ENCODE assay signal across 8 cellular contexts in genomic region chr15:76335851-76336253, GRCh38. TPM values are rescaled to one million over a fixed set of nuclear protein-coding genes. Genes with fewer than 3 reads are reported as not detected.
DNase-seq lines count a peak whose midpoint lies in the region; ATAC-seq, FAIRE-seq and TF ChIP-seq lines count a peak whose summit lies in the region.

No MANE protein-coding gene starts in this region.

- no peak overlapping the region for H3K9ac ChIP-seq in kidney (ENCODE audit: low read length in 2 of 2)

- no peaks in the 10 kb centered on the region for H3K36me3 ChIP-seq in iPS DF 6.9 (ENCODE audit: control insufficient read depth, insufficient read depth, low read length)
- no peaks in the 10 kb centered on the region for H3K36me3 ChIP-seq in kidney (ENCODE audit: control insufficient read depth in 1 of 2, insufficient read depth in 2 of 2, low read length in 2 of 2)

- H3K27me3 ChIP-seq in AG04450 (ENCODE audit: control insufficient read depth, insufficient read depth, low read length) (peaks cover 45% of the 10 kb centered on the region), iPS DF 6.9 (ENCODE audit: control insufficient read depth, insufficient read depth, low read length) (peaks cover 40% of the 10 kb centered on the region)

- peaks cover 13% of the 10 kb centered on the region for H3K4me1 ChIP-seq in iPS DF 6.9 (ENCODE audit: control insufficient read depth, insufficient read depth, low read length)
- H3K4me1 ChIP-seq in kidney (ENCODE audit: control insufficient read depth in 1 of 2, insufficient read depth in 1 of 2, low read depth in 1 of 2, low read length in 2 of 2) = peaks cover 3 to 20% of the 10 kb centered on the region in 2 donors

- ATAC-seq in GM19467 (IDR thresholded peaks at IDR 0.05; ENCODE audit: unreplicated experiment) = peak; percentile 22

- H3K9me3 ChIP-seq in AG04450 (ENCODE audit: control insufficient read depth, insufficient read depth, low read length) (peaks cover 15% of the 10 kb centered on the region), iPS DF 6.9 (ENCODE audit: control insufficient read depth, insufficient read depth, low read length) (no peaks in the 10 kb centered on the region), kidney (ENCODE audit: control insufficient read depth in 1 of 2, low read length in 2 of 2) (no peaks in the 10 kb centered on the region)

- TF ChIP-seq CTCF in AG04450 (IDR thresholded peaks at IDR 0.05; ENCODE audit: low read depth, low read length) (no peak), kidney (IDR thresholded peaks at IDR 0.05; ENCODE audit: borderline replicate concordance, extremely low read depth, insufficient read depth) (no peak)

- H3K27ac ChIP-seq in AG04450 (ENCODE audit: low read depth, low read length) (peak overlapping the region; percentile 97), iPS DF 6.9 (ENCODE audit: low read length) (no peak overlapping the region), kidney (ENCODE audit: low read depth in 2 of 2, low read length in 2 of 2) (no peak overlapping the region)

- POLR2A ChIA-PET in AG04450 (lab: Yijun Ruan, JAX) = interaction anchor here (0.7 to 2.0 kb wide), 7 partner anchors 10 to 229 kb away, joined by 3 to 10 read pairs (median 4); partner anchors contain the start of gene ETFA

- peak overlapping the region; percentile 63 for H3K4me3 ChIP-seq in AG04450 (ENCODE audit: low read depth, low read length)
- peak overlapping the region; percentile 44; the same call in 1 of the 2 replicates for H3K4me3 ChIP-seq in iPS DF 6.9 (ENCODE audit: low read length)
- H3K4me3 ChIP-seq in kidney (ENCODE audit: low read length in 2 of 2) = no peak overlapping the region

- CTCF ChIA-PET in AG04450 (lab: Charles Lee) = interaction anchor here (0.6 to 1.8 kb wide), 6 partner anchors 50 to 532 kb away, joined by 4 to 8 read pairs (median 6); no protein-coding TSS in a partner anchor

- intact Hi-C loops in kidney (cut with DNase I) = loop anchor here (10.0 kb wide), 1 partner anchor 141 kb away; no protein-coding TSS in a partner anchor

- no peak for FAIRE-seq in kidney (lab: Jason Lieb, UNC)

- WGBS in iPS DF 6.9 (ENCODE audit: insufficient coverage, insufficient read length) = no CpG with 5 or more reads among the region's 11 CpGs

- DNase-seq in AG04450 (ENCODE audit: low read depth, low spot score) (no peak), SW480 (ENCODE audit: low spot score) (peak; percentile 85), iPS DF 6.9 (ENCODE audit: low read depth, low spot score) (no peak), NCI-H2081 (lab: John Stamatoyannopoulos, UW) (no peak), kidney (no peak), HuH-7 (ENCODE audit: low spot score) (no peak)
- no peak for DNase-seq in NK-92 treated with Interleukin-12 subunit alpha and Interleukin-12 subunit beta, amount 100 ng/mL, for 24 hours (lab: John Stamatoyannopoulos, UW)

RNA-seq across cellular contexts. Expression of gene ISL2, which starts 0.7 kb away (rescaled TPM):
- polyA plus RNA-seq in AG04450 (2011; rRNA removed) (0.82 and 0.83 TPM in 2 replicates), kidney (ENCODE audit: insufficient read depth, low read depth, low replicate concordance) (not detected)
- 1.2 and 1.3 TPM in 2 replicates for polyA minus RNA-seq in AG04450 (2011; rRNA and poly(A)+ RNA removed)
- 0.44 TPM for total RNA-seq in kidney

RNA-seq across cellular contexts. Expression of gene ETFA, which starts 24.6 kb away (rescaled TPM):
- polyA plus RNA-seq in AG04450 (2011; rRNA removed) = 152 and 208 TPM in 2 replicates
- polyA minus RNA-seq in AG04450 (2011; rRNA and poly(A)+ RNA removed) = 88.5 and 127 TPM in 2 replicates
- 90.1 TPM for total RNA-seq in kidney
- polyA plus RNA-seq in kidney (ENCODE audit: insufficient read depth, low read depth, low replicate concordance) = 261 TPM

Comparison
In these comparisons a context has a peak if more than half of its experiments do, and no peak if none do; other contexts are left out.
1. H3K4me3 ChIP-seq: peak in AG04450 (single experiment) and iPS DF 6.9 (single experiment); none in kidney (0 of 2).